Comparison of ENCODE assay signal across 17 cellular contexts in the genomic region with DNA sequence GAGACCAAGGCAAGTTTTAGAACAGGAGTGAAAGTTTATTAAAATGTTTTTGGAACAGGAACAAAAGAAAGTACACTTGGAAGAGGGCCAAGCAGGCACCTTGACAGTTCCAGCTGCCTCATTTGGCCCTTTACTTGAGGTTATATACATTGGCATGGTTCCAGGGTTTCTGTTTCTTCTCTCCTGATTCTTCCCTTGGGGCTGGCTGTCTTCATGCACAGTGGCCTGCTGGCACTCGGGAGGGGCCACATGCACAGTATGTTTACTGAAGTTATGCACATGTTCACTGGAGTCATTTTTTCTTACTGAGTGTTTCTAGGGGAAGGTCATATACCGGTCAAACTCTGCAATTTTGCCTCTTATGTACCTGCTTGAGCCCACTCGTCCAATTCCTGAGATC.
DNase-seq lines count a peak whose midpoint lies in the region; ATAC-seq and TF ChIP-seq lines count a peak whose summit lies in the region.
"Had no signal": no experiment of that assay in that cellular context is flagged by ENCODE, and none has a peak within 500 bp of the region (broad histone marks: within the 10 kb centered on the region; RNA-seq: fewer than 3 reads in every experiment).

No MANE protein-coding gene starts in this region.

- no peaks in the 10 kb centered on the region for H3K27me3 Mint-ChIP-seq in Calu3 (ENCODE audit: unreplicated experiment)
- H3K27me3 Mint-ChIP-seq in mesothelial cell of epicardium (ENCODE audit: low read depth) = no peaks in the 10 kb centered on the region
- H3K27me3 Mint-ChIP-seq in CD4-positive, alpha-beta memory T cell = no peaks in the 10 kb centered on the region
- H3K27me3 Mint-ChIP-seq: activated CD4-positive, alpha-beta T cell treated with anti-CD3 and anti-CD28 coated beads, Interleukin-2, amount 10 ng/mL, durations not matched to agents 7 days and 5 days had no signal

- CTCF ChIA-PET in Calu3 (lab: Charles Lee) = interaction anchor here (0.6 kb wide), 1 partner anchor 370 kb away, joined by 3 read pairs; no protein-coding TSS in a partner anchor
- CTCF ChIA-PET in CD4-positive, alpha-beta memory T cell (lab: Charles Lee; ENCODE audit: partially characterized antibody) = no interaction called here

- no peak overlapping the region for H3K27ac ChIP-seq in CD4-positive, alpha-beta memory T cell (ENCODE audit: low read depth, low read length)
- H3K27ac ChIP-seq: left ventricle myocardium inferior, uterus had no signal

- H3K4me3 Mint-ChIP-seq in Calu3 (ENCODE audit: low read depth, unreplicated experiment) (peak overlapping the region; percentile 8), mesothelial cell of epicardium (no peak overlapping the region)
- H3K4me3 Mint-ChIP-seq in CD4-positive, alpha-beta memory T cell = no peak overlapping the region
- H3K4me3 Mint-ChIP-seq: activated CD4-positive, alpha-beta T cell treated with anti-CD3 and anti-CD28 coated beads, Interleukin-2, amount 10 ng/mL, durations not matched to agents 7 days and 5 days; activated T-cell treated with anti-CD3 and anti-CD28 coated beads, Interleukin-2, amount 50 U/mL, for 4 hours; natural killer cell had no signal

- no peak for ATAC-seq in GM21526 (IDR thresholded peaks at IDR 0.05; ENCODE audit: low FRiP score, unreplicated experiment)
- no peak for ATAC-seq in GM18519 (IDR thresholded peaks at IDR 0.05; ENCODE audit: low FRiP score, unreplicated experiment)
- no peak for ATAC-seq in HG02798 (IDR thresholded peaks at IDR 0.05; ENCODE audit: poor library complexity, unreplicated experiment)
- ATAC-seq: activated T-cell treated with anti-CD3 and anti-CD28 coated beads, Interleukin-2, amount 50 U/mL, for 4 hours; natural killer cell had no signal

- BruUV-seq in Calu3 (replicated peaks; lab: Mats Ljungman, UMichigan) = no TSS peak

- POLR2A ChIA-PET in CD4-positive, alpha-beta memory T cell (lab: Charles Lee; ENCODE audit: partially characterized antibody) = no interaction called here

- H3K9me3 Mint-ChIP-seq in Calu3 (ENCODE audit: low read depth, unreplicated experiment) (no peaks in the 10 kb centered on the region), mesothelial cell of epicardium (peaks cover 22% of the 10 kb centered on the region)
- peaks cover 0 to 5% (median 0%) of the 10 kb centered on the region in 8 donors for H3K9me3 Mint-ChIP-seq in CD4-positive, alpha-beta memory T cell
- H3K9me3 Mint-ChIP-seq: activated CD4-positive, alpha-beta T cell treated with anti-CD3 and anti-CD28 coated beads, Interleukin-2, amount 10 ng/mL, durations not matched to agents 7 days and 5 days had no signal

- H3K27ac Mint-ChIP-seq in Calu3 (ENCODE audit: unreplicated experiment) = peak overlapping the region; percentile 46
- H3K27ac Mint-ChIP-seq in mesothelial cell of epicardium = peak overlapping the region; percentile 91
- H3K27ac Mint-ChIP-seq in CD4-positive, alpha-beta memory T cell = no peak overlapping the region
- H3K27ac Mint-ChIP-seq: activated CD4-positive, alpha-beta T cell treated with anti-CD3 and anti-CD28 coated beads, Interleukin-2, amount 10 ng/mL, durations not matched to agents 7 days and 5 days; natural killer cell had no signal

- no peaks in the 10 kb centered on the region for H3K4me1 ChIP-seq in CD4-positive, alpha-beta memory T cell (ENCODE audit: insufficient read depth, low read length)
- H3K4me1 ChIP-seq: left ventricle myocardium inferior, uterus had no signal

- intact Hi-C loops in Calu3 (cut with micrococcal nuclease; ENCODE audit: unreplicated experiment) = no loop called here
- intact Hi-C loops in CD4-positive, alpha-beta memory T cell (cut with micrococcal nuclease) = no loop called here

- TF ChIP-seq CTCF in Calu3 (IDR thresholded peaks at IDR 0.05; ENCODE audit: unreplicated experiment) (no peak), mesothelial cell of epicardium (IDR thresholded peaks at IDR 0.05; ENCODE audit: unreplicated experiment) (no peak)

- H3K4me3 ChIP-seq in CD4-positive, alpha-beta memory T cell (ENCODE audit: low read length in 2 of 2) = no peak overlapping the region
- H3K4me3 ChIP-seq: left ventricle myocardium inferior, uterus had no signal

- no peaks in the 10 kb centered on the region for H3K9me3 ChIP-seq in CD4-positive, alpha-beta memory T cell (ENCODE audit: control insufficient read depth in 1 of 2, low read length in 2 of 2)
- H3K9me3 ChIP-seq: uterus had no signal

- no peaks in the 10 kb centered on the region for H3K27me3 ChIP-seq in CD4-positive, alpha-beta memory T cell (ENCODE audit: insufficient read depth, low read length)
- H3K27me3 ChIP-seq: uterus had no signal

- peak; percentile 50 for DNase-seq in Calu3
- peak; percentile 87 for DNase-seq in NCI-H1105 (lab: John Stamatoyannopoulos, UW)
- DNase-seq in RPMI8226 = peak; percentile 76
- DNase-seq in mesothelial cell of epicardium (ENCODE audit: low spot score in 2 of 2, unreplicated experiment in 2 of 2) = peak; percentile 24 to 58
- no peak for DNase-seq in CD4-positive, alpha-beta memory T cell
- DNase-seq: activated CD4-positive, alpha-beta T cell treated with anti-CD3 and anti-CD28 coated beads, Interleukin-2, amount 10 ng/mL, durations not matched to agents 7 days and 5 days; activated T-cell treated with anti-CD3 and anti-CD28 coated beads, Interleukin-2, amount 50 U/mL, for 4 hours; C1 segment of cervical spinal cord; hypothalamus; left ventricle myocardium inferior; natural killer cell; NCI-H2227 treated with DMSO at 0.1 percent for 48 hours; stimulated activated CD4-positive, alpha-beta T cell treated with anti-CD3 and anti-CD28 coated beads, Interleukin-2, amount 100 ng/mL, for 48 hours; uterus had no signal

- H3K4me1 Mint-ChIP-seq in Calu3 (ENCODE audit: low read depth, unreplicated experiment) (peaks cover 75% of the 10 kb centered on the region), mesothelial cell of epicardium (peaks cover 63% of the 10 kb centered on the region)
- H3K4me1 Mint-ChIP-seq in CD4-positive, alpha-beta memory T cell = peaks cover 0 to 1% (median 0%) of the 10 kb centered on the region in 4 donors
- H3K4me1 Mint-ChIP-seq: activated CD4-positive, alpha-beta T cell treated with anti-CD3 and anti-CD28 coated beads, Interleukin-2, amount 10 ng/mL, durations not matched to agents 7 days and 5 days; natural killer cell had no signal

- H3K36me3 Mint-ChIP-seq in Calu3 (ENCODE audit: insufficient read depth, unreplicated experiment) (peaks cover 7% of the 10 kb centered on the region), mesothelial cell of epicardium (peaks cover 28% of the 10 kb centered on the region)
- H3K36me3 Mint-ChIP-seq in CD4-positive, alpha-beta memory T cell = no peaks in the 10 kb centered on the region
- H3K36me3 Mint-ChIP-seq: natural killer cell had no signal

- no peaks in the 10 kb centered on the region for H3K36me3 ChIP-seq in CD4-positive, alpha-beta memory T cell (ENCODE audit: insufficient read depth, low read length)
- H3K36me3 ChIP-seq: left ventricle myocardium inferior, uterus had no signal

Comparison
In these comparisons a context has a peak if more than half of its experiments do, and no peak if none do; other contexts are left out.
1. DNase-seq: peak in Calu3 (single experiment), NCI-H1105 (single experiment), RPMI8226 (single experiment) and mesothelial cell of epicardium (2 of 2); none in CD4-positive, alpha-beta memory T cell (0 of 5).
2. H3K27ac Mint-ChIP-seq: peak in Calu3 (single experiment) and mesothelial cell of epicardium (single experiment); none in CD4-positive, alpha-beta memory T cell (0 of 7).